19 cellular contexts compared by ENCODE assay signal in the genomic region with DNA sequence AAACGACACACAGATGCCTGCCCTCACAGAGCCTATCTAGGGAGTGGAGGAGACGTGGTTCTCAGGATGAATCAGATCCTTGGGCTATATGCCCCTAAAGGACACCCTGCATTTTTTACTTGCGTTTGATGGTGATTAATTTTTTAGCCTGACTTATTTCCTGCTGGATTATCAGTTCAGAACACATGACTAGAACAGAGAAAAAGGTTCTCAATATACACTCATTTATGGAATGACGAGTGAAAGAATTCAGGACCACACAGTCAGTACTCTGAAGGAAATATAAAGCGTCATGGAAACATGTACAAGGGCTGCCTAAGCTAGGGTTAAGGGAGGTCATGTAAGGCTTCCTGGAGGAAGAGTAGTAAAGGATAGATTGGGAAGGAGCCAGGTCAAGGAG.
DNase-seq lines count a peak whose midpoint lies in the region; ATAC-seq, FAIRE-seq and TF ChIP-seq lines count a peak whose summit lies in the region.
"Had no signal": no experiment of that assay in that cellular context is flagged by ENCODE, and none has a peak within 500 bp of the region (broad histone marks: within the 10 kb centered on the region; RNA-seq: fewer than 3 reads in every experiment).

No MANE protein-coding gene starts in this region.

- no peaks in the 10 kb centered on the region for H3K27me3 ChIP-seq in RWPE2 (ENCODE audit: insufficient read depth, poor library complexity, severe bottlenecking)
- no peaks in the 10 kb centered on the region for H3K27me3 ChIP-seq in right lobe of liver
- no peaks in the 10 kb centered on the region for H3K27me3 ChIP-seq in colonic mucosa
- H3K27me3 ChIP-seq in small intestine (ENCODE audit: control insufficient read depth in 2 of 2, insufficient read depth in 2 of 2, low read length in 2 of 2), result no peaks in the 10 kb centered on the region
- H3K27me3 ChIP-seq: hepatocyte, vagina had no signal

- H3K9ac ChIP-seq in colonic mucosa (ENCODE audit: low read depth in 2 of 2, low read length in 2 of 2), result no peak overlapping the region

- ATAC-seq in RWPE2 (ENCODE audit: low read depth) (peak; percentile 43; the same call in 1 of the 3 replicates), right lobe of liver (peak; percentile 68 to 83 (median 74)), GM19035 (IDR thresholded peaks at IDR 0.05; ENCODE audit: unreplicated experiment) (no peak)

- H3K36me3 ChIP-seq in RWPE2 (ENCODE audit: low read depth) (no peaks in the 10 kb centered on the region), right lobe of liver (no peaks in the 10 kb centered on the region), colonic mucosa (no peaks in the 10 kb centered on the region), small intestine (ENCODE audit: control insufficient read depth in 2 of 2, insufficient read depth in 2 of 2, low read length in 2 of 2) (no peaks in the 10 kb centered on the region)
- H3K36me3 ChIP-seq: vagina had no signal

- no peaks in the 10 kb centered on the region for H3K4me1 ChIP-seq in RWPE2 (ENCODE audit: insufficient read depth, poor library complexity, severe bottlenecking)
- H3K4me1 ChIP-seq in right lobe of liver, result no peaks in the 10 kb centered on the region
- H3K4me1 ChIP-seq in colonic mucosa, result no peaks in the 10 kb centered on the region
- H3K4me1 ChIP-seq in small intestine (ENCODE audit: control insufficient read depth in 2 of 2, insufficient read depth in 1 of 2, low read depth in 1 of 2, low read length in 1 of 2), result no peaks in the 10 kb centered on the region
- H3K4me1 ChIP-seq: vagina had no signal

- TF ChIP-seq CTCF in RWPE2 (IDR thresholded peaks at IDR 0.05; ENCODE audit: poor library complexity, severe bottlenecking), result no peak
- no peak for TF ChIP-seq CTCF in epithelial cell of esophagus (IDR thresholded peaks at IDR 0.05; ENCODE audit: insufficient read depth, low read depth, low read length, missing control alignments)
- no peak for TF ChIP-seq CTCF in right lobe of liver (IDR thresholded peaks at IDR 0.05)
- no peak for TF ChIP-seq CTCF in colonic mucosa (IDR thresholded peaks at IDR 0.05)

- H3K9me3 ChIP-seq in RWPE2 (ENCODE audit: severe bottlenecking), result no peaks in the 10 kb centered on the region
- no peaks in the 10 kb centered on the region for H3K9me3 ChIP-seq in right lobe of liver
- H3K9me3 ChIP-seq in colonic mucosa, result no peaks in the 10 kb centered on the region
- no peaks in the 10 kb centered on the region for H3K9me3 ChIP-seq in small intestine (ENCODE audit: control insufficient read depth, low read depth)
- H3K9me3 ChIP-seq: vagina had no signal

- FAIRE-seq in small intestine (lab: Jason Lieb, UNC), result no peak
- FAIRE-seq: colon, GM18507 had no signal

- intact Hi-C loops in right lobe of liver (cut with DNase I) (no loop called here), colonic mucosa (cut with DNase I) (no loop called here)

- H3K27ac ChIP-seq in RWPE2 (ENCODE audit: poor library complexity, severe bottlenecking), result peak overlapping the region; percentile 7
- no peak overlapping the region for H3K27ac ChIP-seq in right lobe of liver
- H3K27ac ChIP-seq in colonic mucosa, result no peak overlapping the region
- no peak overlapping the region for H3K27ac ChIP-seq in small intestine (ENCODE audit: low read depth in 1 of 2, low read length in 1 of 2)
- H3K27ac ChIP-seq: C4-2B, hepatocyte, vagina had no signal

- WGBS in right lobe of liver (ENCODE audit: insufficient coverage, low coverage, low lambda C conversion rate, missing lambda C conversion rate), result 27% methylated on average over 5 of the region's 5 CpGs
- 63 to 70% (median 68%) methylated on average over 5 of the region's 5 CpGs for WGBS in small intestine, 3 donors

- TF ChIP-seq POLR2A in right lobe of liver (IDR thresholded peaks at IDR 0.05), result no peak

- H3K4me3 ChIP-seq in RWPE2 (ENCODE audit: severe bottlenecking), result no peak overlapping the region
- H3K4me3 ChIP-seq in epithelial cell of esophagus (ENCODE audit: low read length), result no peak overlapping the region
- no peak overlapping the region for H3K4me3 ChIP-seq in right lobe of liver
- no peak overlapping the region for H3K4me3 ChIP-seq in colonic mucosa
- no peak overlapping the region for H3K4me3 ChIP-seq in small intestine (ENCODE audit: low read depth in 1 of 2, low read length in 2 of 2)
- H3K4me3 ChIP-seq: hepatocyte, vagina had no signal

- peak; percentile 81 for DNase-seq in ELR (ENCODE audit: low read depth)
- DNase-seq in RWPE2 (ENCODE audit: low spot score), result no peak
- DNase-seq in epithelial cell of esophagus (ENCODE audit: low read depth), result peak; percentile 21
- no peak for DNase-seq in right lobe of liver
- DNase-seq in activated naive CD4-positive, alpha-beta T cell treated with Interleukin-2 at 50 U/mL for 16 hours, result no peak
- no peak for DNase-seq in colonic mucosa
- no peak for DNase-seq in small intestine
- DNase-seq: activated CD4-positive, alpha-beta T cell treated with anti-CD3 and anti-CD28 coated beads, Interleukin-2, amount 10 ng/mL, durations not matched to agents 24 days and 14 days; immature natural killer cell; NCI-H1417; NCI-H2081 treated with DMSO at 0.1 percent for 48 hours; stimulated activated CD4-positive, alpha-beta T cell treated with anti-CD3 and anti-CD28 coated beads, Interleukin-1b, Interleukin-23, amount 100 ng/mL, for 48 hours; T-helper 2 cell had no signal

Comparison
In these comparisons a context has a peak if more than half of its experiments do, and no peak if none do; other contexts are left out.
1. DNase-seq: peak in ELR (single experiment) and epithelial cell of esophagus (single experiment); none in RWPE2 (single experiment), right lobe of liver (0 of 3), activated naive CD4-positive, alpha-beta T cell treated with Interleukin-2 at 50 U/mL for 16 hours (single experiment), colonic mucosa (single experiment) and small intestine (single experiment).